ENCODE assay signal across 8 cellular contexts in genomic region chr14:73458219-73458976, GRCh38. TPM values are rescaled to one million over a fixed set of nuclear protein-coding genes. Genes with fewer than 3 reads are reported as not detected.
A peak's percentile ranks its signal among the peaks of the same experiment; 100 is the strongest.
DNase-seq lines count a peak whose midpoint lies in the region; TF ChIP-seq lines count a peak whose summit lies in the region.

Gene NUMB (minus strand): TSS chr14:73458546. CDS start chr14:73355751, 102,795 bp downstream.

- H3K27ac ChIP-seq in H9 (ENCODE audit: insufficient read length, low read depth, low read length): peak within 1 kb of the TSS; percentile 76

- no peaks in the 10 kb centered on the region for H3K79me1 ChIP-seq in H9 (ENCODE audit: insufficient read depth, low read depth, low read length, poor library complexity, severe bottlenecking)

- H3K36me3 ChIP-seq in ES-I3 (ENCODE audit: insufficient read depth, low read length): no peaks in the 10 kb centered on the region
- H3K36me3 ChIP-seq in MG63: no peaks in the 10 kb centered on the region

- H4K5ac ChIP-seq in H9 (ENCODE audit: insufficient read length, low read depth, low read length): no peak within 1 kb of the TSS

- no peak within 1 kb of the TSS for H4K8ac ChIP-seq in H9 (replicated peaks; ENCODE audit: insufficient read length, low read depth, low read length)

- H2BK5ac ChIP-seq in H9 (ENCODE audit: insufficient read length, low read length): no peak within 1 kb of the TSS

- H3K27me3 ChIP-seq in H9 (ENCODE audit: insufficient read depth, low read length) (no peaks in the 10 kb centered on the region), MG63 (no peaks in the 10 kb centered on the region)

- H4K91ac ChIP-seq in H9 (ENCODE audit: insufficient read length, low read depth, low read length): no peak within 1 kb of the TSS

- DNase-seq in H9 (peak; percentile 99), MG63 (peak; percentile 96), SHP77 treated with DMSO at 0.1 percent for 48 hours (lab: John Stamatoyannopoulos, UW) (peak; percentile 99), fibroblast of the aortic adventitia (ENCODE audit: low read depth) (peak; percentile 100)
- peak; percentile 98 for DNase-seq in activated effector memory CD4-positive, alpha-beta T cell treated with anti-CD3 and anti-CD28 coated beads, Interleukin-2, amount 50 U/mL, for 16 hours

- H3K4me1 ChIP-seq in ES-I3 (ENCODE audit: insufficient read depth, low read length) (no peaks in the 10 kb centered on the region), H9 (ENCODE audit: insufficient read depth, low read length) (no peaks in the 10 kb centered on the region; the same call in 1 of the 2 replicates)

- H3K23me2 ChIP-seq in H9 (ENCODE audit: insufficient read length, low read depth, low read length, poor library complexity, severe bottlenecking): peaks cover 8% of the 10 kb centered on the region

- peak within 1 kb of the TSS; percentile 77 for H3K14ac ChIP-seq in H9 (ENCODE audit: insufficient read depth, low read length)

- H2BK15ac ChIP-seq in H9 (ENCODE audit: low read depth, low read length): no peak within 1 kb of the TSS

- H2BK20ac ChIP-seq in H9 (ENCODE audit: low read depth, low read length, poor library complexity, severe bottlenecking): no peak within 1 kb of the TSS

- H3K9ac ChIP-seq in ES-I3 (ENCODE audit: low read depth, low read length): peak within 1 kb of the TSS; percentile 85
- H3K9ac ChIP-seq in H9 (ENCODE audit: extremely low read depth, insufficient read length, low read length): peak within 1 kb of the TSS; percentile 62

- H3K23ac ChIP-seq in H9 (ENCODE audit: insufficient read length, low read depth, low read length): no peak within 1 kb of the TSS

- no peak within 1 kb of the TSS for H3K56ac ChIP-seq in H9 (ENCODE audit: insufficient read length, low read depth, low read length)

- H3K18ac ChIP-seq in H9 (ENCODE audit: insufficient read length, low read depth, low read length): peak within 1 kb of the TSS; percentile 59

- no peaks in the 10 kb centered on the region for H4K20me1 ChIP-seq in H9 (ENCODE audit: control insufficient read depth, insufficient read depth, insufficient read length)

- H3K9me3 Mint-ChIP-seq in H9 (no peaks in the 10 kb centered on the region), nephron (no peaks in the 10 kb centered on the region)
- H3K9me3 Mint-ChIP-seq in stimulated activated naive CD8-positive, alpha-beta T cell treated with anti-CD3 and anti-CD28 coated beads, Interleukin-15, Interleukin-2, amounts not matched to agents 100 ng/mL and 50 ng/mL, for 24 hours: no peaks in the 10 kb centered on the region

- H3K36me3 Mint-ChIP-seq in H9 (ENCODE audit: insufficient read depth in 1 of 3, low read depth in 3 of 3) (no peaks in the 10 kb centered on the region), nephron (ENCODE audit: low read depth) (no peaks in the 10 kb centered on the region)
- H3K36me3 Mint-ChIP-seq in stimulated activated naive CD8-positive, alpha-beta T cell treated with anti-CD3 and anti-CD28 coated beads, Interleukin-15, Interleukin-2, amounts not matched to agents 100 ng/mL and 50 ng/mL, for 24 hours (ENCODE audit: low read depth): no peaks in the 10 kb centered on the region

- H3K4me2 ChIP-seq in H9 (ENCODE audit: insufficient read depth, insufficient read length, low read length): peak within 1 kb of the TSS; percentile 95

- peak within 1 kb of the TSS; percentile 64 for H3K4me3 ChIP-seq in MG63
- peak within 1 kb of the TSS; percentile 86 for H3K4me3 ChIP-seq in fibroblast of the aortic adventitia (ENCODE audit: low read depth, low read length)

- H3K4me3 Mint-ChIP-seq in H9: peak within 1 kb of the TSS; percentile 92 to 98
- H3K4me3 Mint-ChIP-seq in nephron: peak within 1 kb of the TSS; percentile 92 to 96 (median 93)
- peak within 1 kb of the TSS; percentile 97 for H3K4me3 Mint-ChIP-seq in stimulated activated naive CD8-positive, alpha-beta T cell treated with anti-CD3 and anti-CD28 coated beads, Interleukin-15, Interleukin-2, amounts not matched to agents 100 ng/mL and 50 ng/mL, for 24 hours

- no peak within 1 kb of the TSS for H2AK5ac ChIP-seq in H9 (ENCODE audit: insufficient read length, low read length)

- no peak within 1 kb of the TSS for H2BK120ac ChIP-seq in H9 (ENCODE audit: low read depth, low read length, poor library complexity, severe bottlenecking)

- H3K4ac ChIP-seq in H9 (ENCODE audit: low read depth, low read length): no peak within 1 kb of the TSS

- no CpG with 5 or more reads among the region's 54 CpGs for WGBS in H9 (ENCODE audit: extremely low coverage, insufficient read length, low lambda C conversion rate)

- peaks cover 4% of the 10 kb centered on the region; the same call in 1 of the 2 replicates for H3K79me2 ChIP-seq in H9 (ENCODE audit: insufficient read depth, low read length)

- peaks cover 28 to 41% of the 10 kb centered on the region in 2 experiments for H3K4me1 Mint-ChIP-seq in H9
- H3K4me1 Mint-ChIP-seq in nephron: peaks cover 52% of the 10 kb centered on the region
- H3K4me1 Mint-ChIP-seq in stimulated activated naive CD8-positive, alpha-beta T cell treated with anti-CD3 and anti-CD28 coated beads, Interleukin-15, Interleukin-2, amounts not matched to agents 100 ng/mL and 50 ng/mL, for 24 hours (ENCODE audit: low read depth): peaks cover 68% of the 10 kb centered on the region

- H3K27me3 Mint-ChIP-seq in H9 (ENCODE audit: low read depth) (no peaks in the 10 kb centered on the region), nephron (ENCODE audit: low read depth) (no peaks in the 10 kb centered on the region)
- H3K27me3 Mint-ChIP-seq in stimulated activated naive CD8-positive, alpha-beta T cell treated with anti-CD3 and anti-CD28 coated beads, Interleukin-15, Interleukin-2, amounts not matched to agents 100 ng/mL and 50 ng/mL, for 24 hours: no peaks in the 10 kb centered on the region

- H3K9me3 ChIP-seq in ES-I3 (ENCODE audit: control insufficient read depth, insufficient read depth, low read length) (no peaks in the 10 kb centered on the region), H9 (ENCODE audit: control insufficient read depth, low read depth, low read length) (no peaks in the 10 kb centered on the region), MG63 (no peaks in the 10 kb centered on the region)

- no peak within 1 kb of the TSS for H3T11ph ChIP-seq in H9 (ENCODE audit: low read length)

- no peak within 1 kb of the TSS for H2BK12ac ChIP-seq in H9 (ENCODE audit: insufficient read length, low read depth, low read length)

- no peak for TF ChIP-seq CTCF in H9 (conservative IDR thresholded peaks at IDR 0.05)
- TF ChIP-seq CTCF in fibroblast of the aortic adventitia (IDR thresholded peaks at IDR 0.05; ENCODE audit: insufficient read depth, low read length): no peak
- no peak for TF ChIP-seq CTCF in nephron (IDR thresholded peaks at IDR 0.05; ENCODE audit: unreplicated experiment in 3 of 3)

- H2AFZ ChIP-seq in H9 (ENCODE audit: low read length): peak within 1 kb of the TSS; percentile 72

- H3K27ac Mint-ChIP-seq in H9: peak within 1 kb of the TSS; percentile 96 to 98 (median 97)
- peak within 1 kb of the TSS; percentile 83 to 95 (median 93) for H3K27ac Mint-ChIP-seq in nephron
- H3K27ac Mint-ChIP-seq in stimulated activated naive CD8-positive, alpha-beta T cell treated with anti-CD3 and anti-CD28 coated beads, Interleukin-15, Interleukin-2, amounts not matched to agents 100 ng/mL and 50 ng/mL, for 24 hours: peak within 1 kb of the TSS; percentile 96

RNA-seq across cellular contexts. Expression of gene NUMB, which starts in this region (rescaled TPM):
- total RNA-seq in H9 (2021) (46.5 and 51.9 TPM in 2 replicates), fibroblast of the aortic adventitia (ENCODE audit: low replicate concordance) (39.0 and 52.3 TPM in 2 replicates)
- total RNA-seq in MG63 (2014; rRNA removed; shearing (Covaris generic); ENCODE audit: low replicate concordance): 12.2 and 21.5 TPM in 2 replicates

Comparison
In these comparisons a context has a peak if more than half of its experiments do, and no peak if none do; other contexts are left out.
1. Peak in every context shown above with its lines: DNase-seq, H3K4me3 ChIP-seq and H3K27ac ChIP-seq.